17 cellular contexts compared by ENCODE assay signal in the genomic region with DNA sequence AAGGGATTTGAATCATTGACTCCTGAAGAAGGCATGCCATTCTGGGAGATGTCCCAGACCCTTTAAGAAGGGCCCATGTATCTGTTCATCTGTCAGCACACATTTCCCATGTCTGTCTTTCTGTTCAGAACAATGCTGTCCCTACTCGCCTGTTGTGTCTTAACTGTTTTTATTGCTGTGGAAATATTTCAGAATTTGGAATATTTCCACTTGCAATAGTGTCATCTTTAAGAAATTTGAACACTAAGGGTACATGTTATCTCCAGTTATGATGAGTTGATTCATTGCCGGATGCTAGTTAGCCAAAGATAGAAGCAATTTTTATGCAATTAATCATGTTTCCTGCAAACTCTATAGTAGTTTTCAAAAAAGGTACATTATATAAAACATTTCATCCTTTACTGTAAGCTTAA. TPM values are rescaled to one million over a fixed set of nuclear protein-coding genes. Genes with fewer than 3 reads are reported as not detected.
DNase-seq lines count a peak whose midpoint lies in the region; ATAC-seq and TF ChIP-seq lines count a peak whose summit lies in the region.
"Had no signal": no experiment of that assay in that cellular context is flagged by ENCODE, and none has a peak within 500 bp of the region (broad histone marks: within the 10 kb centered on the region; RNA-seq: fewer than 3 reads in every experiment).

No MANE protein-coding gene starts in this region.

- H4K20me1 ChIP-seq in osteoblast (ENCODE audit: insufficient read depth, low read length), result no peaks in the 10 kb centered on the region

- H3K27ac ChIP-seq in osteoblast (ENCODE audit: low read depth, low read length) (peak overlapping the region; percentile 67), A673 (ENCODE audit: low read depth, low read length, poor library complexity, severe bottlenecking) (no peak overlapping the region)

- no peaks in the 10 kb centered on the region for H3K4me1 Mint-ChIP-seq in immature natural killer cell
- H3K4me1 Mint-ChIP-seq: CD14-positive monocyte had no signal

- H3K4me3 ChIP-seq in fibroblast of the aortic adventitia (ENCODE audit: low read depth, low read length) (no peak overlapping the region), osteoblast (ENCODE audit: insufficient read depth, low read length) (peak overlapping the region; percentile 4), A673 (ENCODE audit: low read depth, low read length, poor library complexity, severe bottlenecking) (no peak overlapping the region)

- peaks cover 53% of the 10 kb centered on the region for H3K4me1 ChIP-seq in osteoblast (ENCODE audit: insufficient read depth, low read length)
- H3K4me1 ChIP-seq in A673 (ENCODE audit: insufficient read depth, low read length, poor library complexity, severe bottlenecking), result no peaks in the 10 kb centered on the region

- no peak overlapping the region for H3K27ac Mint-ChIP-seq in immature natural killer cell
- H3K27ac Mint-ChIP-seq: activated CD8-positive, alpha-beta T cell treated with anti-CD3 and anti-CD28 coated beads, Interleukin-2, amount 10 ng/mL, durations not matched to agents 7 days and 5 days; activated T-helper 2 cell treated with anti-CD3 and anti-CD28 coated beads, Interferon-gamma antibody, Interleukin-2, Interleukin-4, amounts not matched to agents 10 μg/mL and 5 μg/mL and 100 μg/mL, durations not matched to agents 14 hours and 24 hours and 36 hours had no signal

- H3K4me2 ChIP-seq in osteoblast (ENCODE audit: insufficient read depth, low read length), result peak overlapping the region; percentile 65

- intact Hi-C loops in A673 (cut with micrococcal nuclease; ENCODE audit: unreplicated experiment), result no loop called here

- peaks cover 0 to 8% (median 0%) of the 10 kb centered on the region in 6 donors for H3K9me3 Mint-ChIP-seq in immature natural killer cell

- CTCF ChIA-PET in A673 (lab: Charles Lee), result no interaction called here

- H3K79me2 ChIP-seq in osteoblast (ENCODE audit: insufficient read depth, low read length), result no peaks in the 10 kb centered on the region

- no peak for ATAC-seq in HG03457 (IDR thresholded peaks at IDR 0.05; ENCODE audit: unreplicated experiment)
- ATAC-seq: activated CD8-positive, alpha-beta T cell treated with anti-CD3 and anti-CD28 coated beads, Interleukin-2, amount 10 ng/mL, durations not matched to agents 7 days and 5 days had no signal

- H3K27me3 ChIP-seq in osteoblast (ENCODE audit: insufficient read depth, low read length) (no peaks in the 10 kb centered on the region), A673 (replicated peaks; ENCODE audit: insufficient read depth, low read depth, low read length, poor library complexity) (peaks cover 3% of the 10 kb centered on the region)

- H3K36me3 ChIP-seq in osteoblast (ENCODE audit: insufficient read depth, low read length), result no peaks in the 10 kb centered on the region
- H3K36me3 ChIP-seq in A673 (ENCODE audit: insufficient read depth, low read length, poor library complexity, severe bottlenecking), result no peaks in the 10 kb centered on the region

- H3K9me3 ChIP-seq in osteoblast (ENCODE audit: low read depth, low read length), result no peaks in the 10 kb centered on the region
- no peaks in the 10 kb centered on the region for H3K9me3 ChIP-seq in A673 (ENCODE audit: low read depth, low read length, poor library complexity, severe bottlenecking)

- no peak overlapping the region for H3K4me3 Mint-ChIP-seq in immature natural killer cell
- H3K4me3 Mint-ChIP-seq: activated CD8-positive, alpha-beta T cell treated with anti-CD3 and anti-CD28 coated beads, Interleukin-2, amount 10 ng/mL, durations not matched to agents 7 days and 5 days; CD14-positive monocyte had no signal

- BruUV-seq in A673 (replicated peaks; lab: Mats Ljungman, UMichigan), result no TSS peak

- POLR2A ChIA-PET in A673 (lab: Charles Lee; ENCODE audit: low non-redundant PET), result no interaction called here

- peaks cover 0 to 8% (median 0%) of the 10 kb centered on the region in 3 donors for H3K36me3 Mint-ChIP-seq in immature natural killer cell
- H3K36me3 Mint-ChIP-seq: CD14-positive monocyte had no signal

- H2AFZ ChIP-seq in osteoblast (ENCODE audit: low read length), result peak overlapping the region; percentile 16

- H3K27me3 Mint-ChIP-seq in immature natural killer cell (ENCODE audit: low read depth in 3 of 3), result peaks cover 0 to 4% (median 0%) of the 10 kb centered on the region in 3 donors

- TF ChIP-seq CTCF in fibroblast of the aortic adventitia (IDR thresholded peaks at IDR 0.05; ENCODE audit: insufficient read depth, low read length) (no peak), osteoblast (IDR thresholded peaks at IDR 0.05; ENCODE audit: extremely low read depth, low read depth, low read length) (no peak), A673 (conservative IDR thresholded peaks at IDR 0.05; ENCODE audit: low read depth, low read length) (no peak)

- DNase-seq in GM04504 (ENCODE audit: low read depth), result peak; percentile 64
- DNase-seq in SW 1271 (lab: John Stamatoyannopoulos, UW), result peak; percentile 75 to 93
- peak; percentile 80 for DNase-seq in fibroblast of the aortic adventitia (ENCODE audit: low read depth)
- peak; percentile 57 for DNase-seq in osteoblast (ENCODE audit: insufficient read length, low spot score, missing footprints)
- DNase-seq in A673 (ENCODE audit: low spot score), result no peak
- no peak for DNase-seq in NCI-H1417 treated with DMSO at 0.1 percent for 48 hours (lab: John Stamatoyannopoulos, UW)
- DNase-seq in immature natural killer cell, result no peak
- DNase-seq: activated CD8-positive, alpha-beta T cell treated with anti-CD3 and anti-CD28 coated beads, Interleukin-2, amount 10 ng/mL, durations not matched to agents 7 days and 5 days; anterior cingulate cortex had no signal

RNA-seq across cellular contexts. Expression of a gene that starts 36.9 kb away (rescaled TPM):
- total RNA-seq in fibroblast of the aortic adventitia (ENCODE audit: low replicate concordance) (not detected in 2 replicates), osteoblast (not detected in 2 replicates), A673 (2021) (not detected in 2 replicates)
- polyA plus RNA-seq in immature natural killer cell, result under 1 TPM in 2 of 3 donors, not detected in 1; 0.21 to 0.61 TPM
- total RNA-seq: activated CD8-positive, alpha-beta T cell treated with anti-CD3 and anti-CD28 coated beads, Interleukin-2, amount 10 ng/mL, durations not matched to agents 7 days and 5 days; activated T-helper 2 cell treated with anti-CD3 and anti-CD28 coated beads, Interferon-gamma antibody, Interleukin-2, Interleukin-4, amounts not matched to agents 10 μg/mL and 5 μg/mL and 100 μg/mL, durations not matched to agents 14 hours and 24 hours and 36 hours; Daoy; kidney epithelial cell; posterior vena cava; SK-MEL-5; temporal lobe had no signal
- polyA plus RNA-seq: CD14-positive monocyte had no signal

Comparison
In these comparisons a context has a peak if more than half of its experiments do, and no peak if none do; other contexts are left out.
1. DNase-seq: peak in GM04504 (single experiment), SW 1271 (2 of 2), fibroblast of the aortic adventitia (single experiment) and osteoblast (single experiment); none in A673 (single experiment), NCI-H1417 treated with DMSO at 0.1 percent for 48 hours (single experiment) and immature natural killer cell (0 of 3).